In the genomic region with DNA sequence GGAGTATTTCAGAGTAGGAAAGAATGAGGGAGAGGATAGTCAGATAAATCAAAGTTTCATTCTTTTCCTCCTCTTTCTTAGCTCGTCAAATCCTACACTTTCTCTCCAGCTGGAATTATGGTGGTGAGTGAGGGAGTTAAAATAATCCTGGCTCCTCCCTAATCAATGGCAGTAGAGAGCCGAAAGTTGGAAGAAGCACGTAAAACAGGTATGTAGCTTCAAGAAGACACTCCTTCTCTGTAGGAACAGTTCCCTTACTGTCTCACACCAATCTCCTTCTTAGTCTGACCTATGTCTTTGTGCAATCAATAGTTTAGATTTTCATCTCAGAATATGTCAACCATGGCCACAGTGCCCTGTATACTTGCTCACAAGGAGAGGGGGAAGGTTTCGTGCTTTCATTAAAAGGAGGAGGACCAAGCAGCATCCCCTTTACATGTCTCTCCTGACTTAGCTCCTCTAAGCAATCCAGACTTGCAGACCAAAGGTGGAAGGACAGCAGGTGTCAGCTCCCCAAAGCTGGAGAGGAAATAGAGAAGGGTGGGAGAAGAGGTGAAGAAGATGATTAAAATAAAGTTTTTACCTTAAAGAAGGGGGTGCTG, we compare ENCODE assay signal across 9 cellular contexts. TPM values are rescaled to one million over a fixed set of nuclear protein-coding genes. Genes with fewer than 3 reads are reported as not detected.
DNase-seq lines count a peak whose midpoint lies in the region; ATAC-seq and TF ChIP-seq lines count a peak whose summit lies in the region.
"Had no signal": no experiment of that assay in that cellular context is flagged by ENCODE, and none has a peak within 500 bp of the region (broad histone marks: within the 10 kb centered on the region; RNA-seq: fewer than 3 reads in every experiment).

No MANE protein-coding gene starts in this region.

- WGBS in heart right ventricle, 2 donors: 5 to 9% methylated on average over 4 of the region's 4 CpGs
- 8% methylated on average over 4 of the region's 4 CpGs for WGBS in urinary bladder

- H3K9me3 ChIP-seq in heart right ventricle: no peaks in the 10 kb centered on the region

- peak overlapping the region; percentile 79 to 96 (median 92) for H3K27ac ChIP-seq in heart right ventricle
- H3K27ac ChIP-seq in urinary bladder (ENCODE audit: low read depth): peak overlapping the region; percentile 88

- H3K27me3 ChIP-seq in heart right ventricle: no peaks in the 10 kb centered on the region

- DNase-seq in heart right ventricle (no peak), Right ventricle myocardium superior (no peak), astrocyte of the spinal cord (ENCODE audit: low read depth, low spot score) (no peak), medulla oblongata (ENCODE audit: extremely low spot score) (peak; percentile 49), mesenteric fat pad (ENCODE audit: low spot score) (no peak), NCI-H748 treated with DMSO at 0.1 percent for 48 hours (lab: John Stamatoyannopoulos, UW) (no peak)

- H3K36me3 ChIP-seq in heart right ventricle (peaks cover 0 to 19% (median 5%) of the 10 kb centered on the region in 9 donors), urinary bladder (ENCODE audit: insufficient read depth) (no peaks in the 10 kb centered on the region)

- no peak for ATAC-seq in heart right ventricle
- ATAC-seq in Right ventricle myocardium superior (ENCODE audit: poor library complexity): no peak
- no peak for ATAC-seq in HG03175 (IDR thresholded peaks at IDR 0.05; ENCODE audit: unreplicated experiment)

- H3K4me3 ChIP-seq in heart right ventricle: peak overlapping the region; percentile 52 to 82 (median 66)
- peak overlapping the region; percentile 62 for H3K4me3 ChIP-seq in astrocyte of the spinal cord (ENCODE audit: low read depth, low read length)
- peak overlapping the region; percentile 54 for H3K4me3 ChIP-seq in urinary bladder (ENCODE audit: low read depth, low read length)

- TF ChIP-seq CTCF in heart right ventricle (IDR thresholded peaks at IDR 0.05) (no peak), astrocyte of the spinal cord (IDR thresholded peaks at IDR 0.05; ENCODE audit: low read depth, low read length) (no peak)

- in situ Hi-C loops in astrocyte of the spinal cord (cut with HindIII; ENCODE audit: low sequenced_read_pairs): no loop called here

- peaks cover 0 to 87% (median 70%) of the 10 kb centered on the region in 9 donors for H3K4me1 ChIP-seq in heart right ventricle
- peaks cover 1% of the 10 kb centered on the region for H3K4me1 ChIP-seq in urinary bladder (ENCODE audit: insufficient read depth)

- intact Hi-C loops in heart right ventricle (cut with DNase I) (loop anchor here in 3 of 10 donors (2.0 to 10.0 kb wide), 3 partner anchors 27 to 56 kb away; a partner anchor contains a TSS), Right ventricle myocardium superior (cut with DNase I) (no loop called here)

RNA-seq across cellular contexts. Expression of a gene that starts 0.9 kb away (rescaled TPM):
- 10 to 100 TPM; 40.7 to 70.6 (median 55.7) TPM for total RNA-seq in heart right ventricle
- 10 to 100 TPM in 1 of 2 donors, 1 to 10 TPM in 1; 9.8 to 18.7 TPM for polyA plus RNA-seq in heart right ventricle
- total RNA-seq in Right ventricle myocardium superior: 41.6 TPM
- 19.7 TPM for total RNA-seq in urinary bladder
- 19.6 TPM for polyA plus RNA-seq in urinary bladder
- total RNA-seq in mesenteric fat pad: 18.6 TPM

RNA-seq across cellular contexts. Expression of a gene that starts 2.4 kb away (rescaled TPM):
- 10 to 100 TPM; 37.5 to 50.1 (median 46.0) TPM for total RNA-seq in heart right ventricle
- 10 to 100 TPM; 11.5 to 24.4 TPM for polyA plus RNA-seq in heart right ventricle
- total RNA-seq in Right ventricle myocardium superior: 41.3 TPM
- 19.1 TPM for total RNA-seq in urinary bladder
- 23.5 TPM for polyA plus RNA-seq in urinary bladder
- 14.4 TPM for total RNA-seq in mesenteric fat pad

RNA-seq across cellular contexts. Expression of a gene that starts 23.7 kb away (rescaled TPM):
- under 1 TPM in 4 of 10 donors, not detected in 6; 0.15 to 0.36 (median 0.20) TPM for total RNA-seq in heart right ventricle
- polyA plus RNA-seq in heart right ventricle: under 1 TPM; 0.06 to 0.15 TPM
- not detected for total RNA-seq in Right ventricle myocardium superior
- 5.2 TPM for total RNA-seq in urinary bladder
- 0.95 TPM for polyA plus RNA-seq in urinary bladder
- total RNA-seq in mesenteric fat pad: 0.48 TPM
- total RNA-seq: dermis microvascular lymphatic vessel endothelial cell had no signal

RNA-seq across cellular contexts. Expression of a gene that starts 30.6 kb away (rescaled TPM):
- total RNA-seq in heart right ventricle (under 1 TPM; 0.21 to 0.78 (median 0.32) TPM), Right ventricle myocardium superior (0.43 TPM), urinary bladder (10.9 TPM), mesenteric fat pad (not detected)
- polyA plus RNA-seq in heart right ventricle (1 to 10 TPM in 1 of 2 donors, under 1 TPM in 1; 0.06 to 1.8 TPM), urinary bladder (1.9 TPM)

RNA-seq across cellular contexts. Expression of a gene that starts 31.2 kb away (rescaled TPM):
- total RNA-seq in heart right ventricle: 10 to 100 TPM; 56.5 to 99.4 (median 73.5) TPM
- polyA plus RNA-seq in heart right ventricle: 100 to 1,000 TPM in 1 of 2 donors, 10 to 100 TPM in 1; 79.2 to 104 TPM
- total RNA-seq in Right ventricle myocardium superior: 82.5 TPM
- 75.1 TPM for total RNA-seq in urinary bladder
- polyA plus RNA-seq in urinary bladder: 131 TPM
- total RNA-seq in mesenteric fat pad: 159 TPM
